In the genomic region with DNA sequence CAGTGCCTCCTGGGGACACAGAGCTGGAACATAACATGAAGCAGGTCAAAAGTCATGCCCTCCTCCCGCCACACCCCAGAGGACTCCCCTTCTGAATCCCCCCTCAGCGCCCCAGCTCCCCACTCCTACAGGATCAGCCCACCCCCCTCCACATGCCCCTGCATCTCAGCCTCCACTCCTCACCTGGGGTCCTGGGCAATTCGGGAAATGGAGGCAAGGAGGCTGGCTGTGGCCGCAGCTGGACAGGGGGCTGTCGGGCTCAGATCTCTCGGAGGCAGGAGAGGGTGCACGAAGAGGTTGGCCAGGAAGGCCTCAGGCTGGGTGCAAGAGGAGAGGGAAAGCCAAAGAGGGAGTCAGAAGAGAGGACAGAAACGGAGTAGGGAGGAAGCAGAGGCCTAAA, we compare ENCODE assay signal across 29 cellular contexts. TPM values are rescaled to one million over a fixed set of nuclear protein-coding genes. Genes with fewer than 3 reads are reported as not detected.
DNase-seq lines count a peak whose midpoint lies in the region; ATAC-seq and TF ChIP-seq lines count a peak whose summit lies in the region.
"Had no signal": no experiment of that assay in that cellular context is flagged by ENCODE, and none has a peak within 500 bp of the region (broad histone marks: within the 10 kb centered on the region; RNA-seq: fewer than 3 reads in every experiment).

No MANE protein-coding gene starts in this region.

- no peak overlapping the region for H2AFZ ChIP-seq in GM23248

- DNase-seq in activated naive CD4-positive, alpha-beta T cell treated with anti-CD3 and anti-CD28 coated beads, Interleukin-2, amount 50 U/mL, for 72 hours (ENCODE audit: low spot score in 2 of 2) = no peak
- DNase-seq in RWPE2 (ENCODE audit: low spot score) = peak; percentile 46
- DNase-seq in immature natural killer cell = no peak
- no peak for DNase-seq in stimulated activated naive CD8-positive, alpha-beta T cell treated with anti-CD3 and anti-CD28 coated beads, Interleukin-15, amount 100 ng/mL, for 72 hours
- DNase-seq in GM23248 = no peak
- no peak for DNase-seq in testis
- DNase-seq in sigmoid colon = no peak
- DNase-seq: activated CD4-positive, alpha-beta T cell treated with anti-CD3 and anti-CD28 coated beads, Interleukin-2, amount 50 U/mL, for 1 hour; activated T-cell treated with anti-CD3 and anti-CD28 coated beads, Interleukin-2, amount 50 U/mL, for 4 hours; Caco-2; H9; hippocampal formation; IMR-90; lower lobe of right lung; NCI-H146; NCI-H2107; NCI-H446 treated with DMSO at 0.1 percent for 48 hours; NCI-H774; Peyer's patch; stimulated activated CD4-positive, alpha-beta T cell treated with anti-CD3 and anti-CD28 coated beads, Interleukin-15, amount 100 ng/mL, for 24 hours; stimulated activated CD4-positive, alpha-beta T cell treated with anti-CD3 and anti-CD28 coated beads, Interleukin-4, amount 100 ng/mL, for 4 hours; uterus had no signal

- H3K9ac ChIP-seq in GM23248 = no peak overlapping the region

- ATAC-seq in activated naive CD4-positive, alpha-beta T cell treated with anti-CD3 and anti-CD28 coated beads, Interleukin-2, amount 50 U/mL, for 72 hours = no peak
- no peak for ATAC-seq in RWPE2 (ENCODE audit: low read depth)
- ATAC-seq in stimulated activated naive CD8-positive, alpha-beta T cell treated with anti-CD3 and anti-CD28 coated beads, Interleukin-15, amount 100 ng/mL, for 72 hours = no peak
- ATAC-seq: activated CD8-positive, alpha-beta memory T cell treated with anti-CD3 and anti-CD28 coated beads, Interleukin-2, amount 10 ng/mL, durations not matched to agents 7 days and 5 days; activated T-cell treated with anti-CD3 and anti-CD28 coated beads, Interleukin-2, amount 50 U/mL, for 4 hours; lower lobe of right lung; natural killer cell treated with Interleukin-12 subunit alpha and Interleukin-12 subunit beta and Interleukin-15 and Interleukin-18, amount 100 ng/mL, for 72 hours; WTC11 had no signal

- no peaks in the 10 kb centered on the region for H3F3A ChIP-seq in GM23248 (ENCODE audit: insufficient read depth)

- no peaks in the 10 kb centered on the region for H3K9me2 ChIP-seq in GM23248 (ENCODE audit: insufficient read depth)

- H3K27ac ChIP-seq in RWPE2 (ENCODE audit: poor library complexity, severe bottlenecking) (no peak overlapping the region), GM23248 (no peak overlapping the region), testis (no peak overlapping the region), sigmoid colon (no peak overlapping the region)
- H3K27ac ChIP-seq: lower lobe of right lung, Peyer's patch, thoracic aorta, uterus had no signal

- no peak overlapping the region for H3K4me2 ChIP-seq in GM23248 (ENCODE audit: unreplicated experiment)

- H4K20me1 ChIP-seq in GM23248 (ENCODE audit: insufficient read depth) = no peaks in the 10 kb centered on the region

- no peaks in the 10 kb centered on the region for H3K36me3 Mint-ChIP-seq in activated naive CD4-positive, alpha-beta T cell treated with anti-CD3 and anti-CD28 coated beads, Interleukin-2, amount 50 U/mL, for 24 hours
- peaks cover 10 to 20% of the 10 kb centered on the region in 2 donors for H3K36me3 Mint-ChIP-seq in activated naive CD4-positive, alpha-beta T cell treated with anti-CD3 and anti-CD28 coated beads, Interleukin-2, amount 50 U/mL, for 72 hours
- no peaks in the 10 kb centered on the region for H3K36me3 Mint-ChIP-seq in immature natural killer cell
- H3K36me3 Mint-ChIP-seq: natural killer cell treated with Interleukin-12 subunit alpha and Interleukin-12 subunit beta and Interleukin-15 and Interleukin-18, amount 100 ng/mL, for 72 hours; WTC11 had no signal

- H3K4me1 ChIP-seq in RWPE2 (ENCODE audit: insufficient read depth, poor library complexity, severe bottlenecking) (no peaks in the 10 kb centered on the region), GM23248 (ENCODE audit: insufficient read depth) (no peaks in the 10 kb centered on the region), testis (peaks cover 6% of the 10 kb centered on the region), sigmoid colon (peaks cover 0 to 35% (median 32%) of the 10 kb centered on the region in 4 donors)

- TF ChIP-seq EP300 in sigmoid colon (IDR thresholded peaks at IDR 0.05) = no peak

- H3K9me3 Mint-ChIP-seq in activated naive CD4-positive, alpha-beta T cell treated with anti-CD3 and anti-CD28 coated beads, Interleukin-2, amount 50 U/mL, for 24 hours = no peaks in the 10 kb centered on the region
- no peaks in the 10 kb centered on the region for H3K9me3 Mint-ChIP-seq in activated naive CD4-positive, alpha-beta T cell treated with anti-CD3 and anti-CD28 coated beads, Interleukin-2, amount 50 U/mL, for 72 hours
- H3K9me3 Mint-ChIP-seq in immature natural killer cell = peaks cover 0 to 2% (median 0%) of the 10 kb centered on the region in 6 donors
- no peaks in the 10 kb centered on the region for H3K9me3 Mint-ChIP-seq in stimulated activated naive CD8-positive, alpha-beta T cell treated with anti-CD3 and anti-CD28 coated beads, Interleukin-15, amount 100 ng/mL, for 72 hours
- H3K9me3 Mint-ChIP-seq: activated T-cell treated with anti-CD3 and anti-CD28 coated beads, Interleukin-2, amount 50 U/mL, for 4 hours; natural killer cell treated with Interleukin-12 subunit alpha and Interleukin-12 subunit beta and Interleukin-15 and Interleukin-18, amount 100 ng/mL, for 72 hours; WTC11 had no signal

- TF ChIP-seq CTCF in RWPE2 (IDR thresholded peaks at IDR 0.05; ENCODE audit: poor library complexity, severe bottlenecking) (no peak), testis (IDR thresholded peaks at IDR 0.05) (no peak), sigmoid colon (IDR thresholded peaks at IDR 0.05) (no peak)

- H3K27me3 ChIP-seq in RWPE2 (ENCODE audit: insufficient read depth, poor library complexity, severe bottlenecking) = peaks cover 12% of the 10 kb centered on the region
- H3K27me3 ChIP-seq in GM23248 (replicated peaks; ENCODE audit: insufficient read depth) = peaks cover 19% of the 10 kb centered on the region
- H3K27me3 ChIP-seq in testis = no peaks in the 10 kb centered on the region
- H3K27me3 ChIP-seq in sigmoid colon = peaks cover 26 to 93% (median 58%) of the 10 kb centered on the region in 3 donors
- H3K27me3 ChIP-seq: Peyer's patch had no signal

- WGBS in GM23248 (ENCODE audit: low coverage in 1 of 2, low lambda C conversion rate in 2 of 2, missing lambda C conversion rate in 2 of 2), 2 experiments = 85 to 93% methylated on average over 5 to 8 of the region's 8 CpGs
- WGBS in testis, 2 donors = 90 to 93% methylated on average over 8 of the region's 8 CpGs
- 92% methylated on average over 8 of the region's 8 CpGs for WGBS in sigmoid colon, 2 donors

- H3K36me3 ChIP-seq in RWPE2 (ENCODE audit: low read depth) = no peaks in the 10 kb centered on the region
- no peaks in the 10 kb centered on the region for H3K36me3 ChIP-seq in GM23248 (ENCODE audit: low read depth)
- H3K36me3 ChIP-seq in testis (ENCODE audit: low read depth, missing control alignments) = no peaks in the 10 kb centered on the region
- no peaks in the 10 kb centered on the region for H3K36me3 ChIP-seq in sigmoid colon
- H3K36me3 ChIP-seq: lower lobe of right lung, Peyer's patch, thoracic aorta, uterus had no signal

- H3K27ac Mint-ChIP-seq in activated naive CD4-positive, alpha-beta T cell treated with anti-CD3 and anti-CD28 coated beads, Interleukin-2, amount 50 U/mL, for 24 hours = peak overlapping the region; percentile 46
- H3K27ac Mint-ChIP-seq in activated naive CD4-positive, alpha-beta T cell treated with anti-CD3 and anti-CD28 coated beads, Interleukin-2, amount 50 U/mL, for 72 hours = no peak overlapping the region
- peak overlapping the region in 4 of 6 donors; percentile 63 to 96 (median 76) for H3K27ac Mint-ChIP-seq in immature natural killer cell
- H3K27ac Mint-ChIP-seq in stimulated activated naive CD8-positive, alpha-beta T cell treated with anti-CD3 and anti-CD28 coated beads, Interleukin-15, amount 100 ng/mL, for 72 hours = no peak overlapping the region
- H3K27ac Mint-ChIP-seq: activated CD8-positive, alpha-beta memory T cell treated with anti-CD3 and anti-CD28 coated beads, Interleukin-2, amount 10 ng/mL, durations not matched to agents 7 days and 5 days; H9; WTC11 had no signal

- H3K9me3 ChIP-seq in RWPE2 (ENCODE audit: severe bottlenecking) (no peaks in the 10 kb centered on the region), GM23248 (ENCODE audit: low read depth) (no peaks in the 10 kb centered on the region), testis (no peaks in the 10 kb centered on the region), sigmoid colon (no peaks in the 10 kb centered on the region)
- H3K9me3 ChIP-seq: Caco-2, lower lobe of right lung, Peyer's patch, thoracic aorta, uterus had no signal

- no peak overlapping the region for H3K4me3 Mint-ChIP-seq in activated naive CD4-positive, alpha-beta T cell treated with anti-CD3 and anti-CD28 coated beads, Interleukin-2, amount 50 U/mL, for 24 hours
- H3K4me3 Mint-ChIP-seq in immature natural killer cell = no peak overlapping the region
- peak overlapping the region; percentile 88 to 91 for H3K4me3 Mint-ChIP-seq in stimulated activated naive CD8-positive, alpha-beta T cell treated with anti-CD3 and anti-CD28 coated beads, Interleukin-15, amount 100 ng/mL, for 72 hours
- H3K4me3 Mint-ChIP-seq: activated CD8-positive, alpha-beta memory T cell treated with anti-CD3 and anti-CD28 coated beads, Interleukin-2, amount 10 ng/mL, durations not matched to agents 7 days and 5 days; activated T-cell treated with anti-CD3 and anti-CD28 coated beads, Interleukin-2, amount 50 U/mL, for 4 hours; H9; natural killer cell treated with Interleukin-12 subunit alpha and Interleukin-12 subunit beta and Interleukin-15 and Interleukin-18, amount 100 ng/mL, for 72 hours had no signal

- in situ Hi-C loops in GM23248 (cut with MboI) = no loop called here

- H3K4me3 ChIP-seq in RWPE2 (ENCODE audit: severe bottlenecking) = no peak overlapping the region
- H3K4me3 ChIP-seq in GM23248 = no peak overlapping the region
- no peak overlapping the region for H3K4me3 ChIP-seq in testis
- H3K4me3 ChIP-seq in sigmoid colon = no peak overlapping the region
- H3K4me3 ChIP-seq: lower lobe of right lung, Peyer's patch, thoracic aorta, uterus had no signal

- no peak for TF ChIP-seq POLR2A in testis (IDR thresholded peaks at IDR 0.05)
- no peak for TF ChIP-seq POLR2A in sigmoid colon (IDR thresholded peaks at IDR 0.05)

- H3K27me3 Mint-ChIP-seq in activated naive CD4-positive, alpha-beta T cell treated with anti-CD3 and anti-CD28 coated beads, Interleukin-2, amount 50 U/mL, for 24 hours = no peaks in the 10 kb centered on the region
- peaks cover 30 to 39% (median 33%) of the 10 kb centered on the region in 3 donors for H3K27me3 Mint-ChIP-seq in immature natural killer cell (ENCODE audit: low read depth in 3 of 3)
- H3K27me3 Mint-ChIP-seq in stimulated activated naive CD8-positive, alpha-beta T cell treated with anti-CD3 and anti-CD28 coated beads, Interleukin-15, amount 100 ng/mL, for 72 hours = peaks cover 25% of the 10 kb centered on the region

- H3K79me2 ChIP-seq in GM23248 (ENCODE audit: insufficient read depth) = no peaks in the 10 kb centered on the region

- intact Hi-C loops in testis (cut with DNase I; ENCODE audit: low total_unique reads) (no loop called here), sigmoid colon (cut with DNase I) (no loop called here)

- H3K4me1 Mint-ChIP-seq in activated naive CD4-positive, alpha-beta T cell treated with anti-CD3 and anti-CD28 coated beads, Interleukin-2, amount 50 U/mL, for 24 hours = peaks cover 67% of the 10 kb centered on the region
- peaks cover 58 to 64% of the 10 kb centered on the region in 2 donors for H3K4me1 Mint-ChIP-seq in immature natural killer cell
- H3K4me1 Mint-ChIP-seq in stimulated activated naive CD8-positive, alpha-beta T cell treated with anti-CD3 and anti-CD28 coated beads, Interleukin-15, amount 100 ng/mL, for 72 hours = peaks cover 82% of the 10 kb centered on the region

RNA-seq across cellular contexts. Expression of a gene that starts 7.8 kb away (rescaled TPM):
- total RNA-seq in activated naive CD4-positive, alpha-beta T cell treated with anti-CD3 and anti-CD28 coated beads, Interleukin-2, amount 50 U/mL, for 72 hours = 10 to 100 TPM in 1 of 2 donors, 1 to 10 TPM in 1; 1.1 to 14.9 TPM
- 1 to 10 TPM in 2 of 3 donors, not detected in 1; 1.9 to 5.7 TPM for polyA plus RNA-seq in immature natural killer cell
- not detected in 2 replicates for total RNA-seq in GM23248 (2014; rRNA removed; shearing (Covaris generic))
- 0.79 and 0.81 TPM in 2 replicates for polyA plus RNA-seq in GM23248 (2016; fragmentation: Nextera tagmentation; extraction: Ambion mirVana)
- total RNA-seq in testis = 10 to 100 TPM; 14.9 to 29.7 TPM
- polyA plus RNA-seq in testis (ENCODE audit: insufficient read depth, low read depth, low replicate concordance) = 24.8 TPM
- total RNA-seq in sigmoid colon = not detected
- 1 to 10 TPM in 2 of 3 donors, not detected in 1; 1.2 to 1.6 TPM for polyA plus RNA-seq in sigmoid colon

RNA-seq across cellular contexts. Expression of a gene that starts 11.7 kb away (rescaled TPM):
- 10 to 100 TPM; 42.6 to 78.3 TPM for total RNA-seq in activated naive CD4-positive, alpha-beta T cell treated with anti-CD3 and anti-CD28 coated beads, Interleukin-2, amount 50 U/mL, for 72 hours
- polyA plus RNA-seq in immature natural killer cell = 10 to 100 TPM; 17.6 to 26.5 (median 23.3) TPM
- 31.6 and 32.2 TPM in 2 replicates for total RNA-seq in GM23248 (2014; rRNA removed; shearing (Covaris generic))
- 28.5 and 29.6 TPM in 2 replicates for polyA plus RNA-seq in GM23248 (2016; fragmentation: Nextera tagmentation; extraction: Ambion mirVana)
- total RNA-seq in testis = 10 to 100 TPM; 59.6 to 76.8 TPM
- polyA plus RNA-seq in testis (ENCODE audit: insufficient read depth, low read depth, low replicate concordance) = 34.9 TPM
- 10 to 100 TPM in 3 of 4 donors, 1 to 10 TPM in 1; 9.7 to 20.8 (median 19.5) TPM for total RNA-seq in sigmoid colon
- polyA plus RNA-seq in sigmoid colon = 10 to 100 TPM in 1 of 3 donors, 1 to 10 TPM in 2; 3.0 to 32.8 (median 5.3) TPM

RNA-seq across cellular contexts. Expression of a gene that starts 25.7 kb away (rescaled TPM):
- 10 to 100 TPM in 1 of 2 donors, 1 to 10 TPM in 1; 1.8 to 12.7 TPM for total RNA-seq in activated naive CD4-positive, alpha-beta T cell treated with anti-CD3 and anti-CD28 coated beads, Interleukin-2, amount 50 U/mL, for 72 hours
- polyA plus RNA-seq in immature natural killer cell = 1 to 10 TPM in 2 of 3 donors, under 1 TPM in 1; 0.21 to 4.9 (median 2.4) TPM
- 0.13 and 0.32 TPM in 2 replicates for total RNA-seq in GM23248 (2014; rRNA removed; shearing (Covaris generic))
- 0.61 and 0.83 TPM in 2 replicates for polyA plus RNA-seq in GM23248 (2016; fragmentation: Nextera tagmentation; extraction: Ambion mirVana)
- 10 to 100 TPM; 25.0 to 36.6 TPM for total RNA-seq in testis
- polyA plus RNA-seq in testis (ENCODE audit: insufficient read depth, low read depth, low replicate concordance) = 19.5 TPM
- 1 to 10 TPM; 1.3 to 7.2 (median 2.9) TPM for total RNA-seq in sigmoid colon
- 1 to 10 TPM in 2 of 3 donors, under 1 TPM in 1; 0.23 to 6.1 (median 1.2) TPM for polyA plus RNA-seq in sigmoid colon

RNA-seq across cellular contexts. Expression of a gene that starts 31.8 kb away (rescaled TPM):
- total RNA-seq in activated naive CD4-positive, alpha-beta T cell treated with anti-CD3 and anti-CD28 coated beads, Interleukin-2, amount 50 U/mL, for 72 hours = 10 to 100 TPM in 1 of 2 donors, 1 to 10 TPM in 1; 7.6 to 19.7 TPM
- polyA plus RNA-seq in immature natural killer cell = not detected
- 1.1 TPM in 1 of 2 replicates, not detected in the other for total RNA-seq in GM23248 (2014; rRNA removed; shearing (Covaris generic))
- 0.26 TPM in 1 of 2 replicates, not detected in the other for polyA plus RNA-seq in GM23248 (2016; fragmentation: Nextera tagmentation; extraction: Ambion mirVana)
- total RNA-seq in testis = 10 to 100 TPM; 27.5 to 37.9 TPM
- 20.8 TPM for polyA plus RNA-seq in testis (ENCODE audit: insufficient read depth, low read depth, low replicate concordance)
- total RNA-seq in sigmoid colon = 1 to 10 TPM; 1.8 to 8.6 (median 4.5) TPM
- polyA plus RNA-seq in sigmoid colon = 1 to 10 TPM in 2 of 3 donors, under 1 TPM in 1; 0.46 to 3.1 (median 3.0) TPM
- total RNA-seq: G401, IMR-90 had no signal

RNA-seq across cellular contexts. Expression of a gene that starts 38.4 kb away (rescaled TPM):
- total RNA-seq in activated naive CD4-positive, alpha-beta T cell treated with anti-CD3 and anti-CD28 coated beads, Interleukin-2, amount 50 U/mL, for 72 hours = under 1 TPM; 0.41 to 0.72 TPM
- polyA plus RNA-seq in immature natural killer cell (not detected), GM23248 (2016; fragmentation: Nextera tagmentation; extraction: Ambion mirVana) (not detected in 2 replicates), testis (ENCODE audit: insufficient read depth, low read depth, low replicate concordance) (82.5 TPM), sigmoid colon (1 to 10 TPM in 2 of 3 donors, under 1 TPM in 1; 0.46 to 7.3 (median 1.2) TPM)
- not detected in 2 replicates for total RNA-seq in GM23248 (2014; rRNA removed; shearing (Covaris generic))
- total RNA-seq in testis (100 to 1,000 TPM; 230 to 247 TPM), sigmoid colon (100 to 1,000 TPM in 1 of 4 donors, 10 to 100 TPM in 3; 40.6 to 107 (median 85.2) TPM)
- total RNA-seq: osteocyte had no signal

Comparison
In these comparisons a context has a peak if more than half of its experiments do, and no peak if none do; other contexts are left out.
1. H3K27ac Mint-ChIP-seq: peak in activated naive CD4-positive, alpha-beta T cell treated with anti-CD3 and anti-CD28 coated beads, Interleukin-2, amount 50 U/mL, for 24 hours (single experiment) and immature natural killer cell (4 of 6); none in activated naive CD4-positive, alpha-beta T cell treated with anti-CD3 and anti-CD28 coated beads, Interleukin-2, amount 50 U/mL, for 72 hours (0 of 2) and stimulated activated naive CD8-positive, alpha-beta T cell treated with anti-CD3 and anti-CD28 coated beads, Interleukin-15, amount 100 ng/mL, for 72 hours (0 of 2).
2. H3K4me3 Mint-ChIP-seq: peak in stimulated activated naive CD8-positive, alpha-beta T cell treated with anti-CD3 and anti-CD28 coated beads, Interleukin-15, amount 100 ng/mL, for 72 hours (2 of 2); none in activated naive CD4-positive, alpha-beta T cell treated with anti-CD3 and anti-CD28 coated beads, Interleukin-2, amount 50 U/mL, for 24 hours (single experiment) and immature natural killer cell (0 of 5).